ENCODE assay signal across 10 cellular contexts in genomic region chrX:120672389-120672788, GRCh38. TPM values are rescaled to one million over a fixed set of nuclear protein-coding genes. Genes with fewer than 3 reads are reported as not detected.
DNase-seq lines count a peak whose midpoint lies in the region; ATAC-seq and TF ChIP-seq lines count a peak whose summit lies in the region.
"Had no signal": no experiment of that assay in that cellular context is flagged by ENCODE, and none has a peak within 500 bp of the region (broad histone marks: within the 10 kb centered on the region; RNA-seq: fewer than 3 reads in every experiment).

No MANE protein-coding gene starts in this region.

- no peaks in the 10 kb centered on the region for H3K79me2 ChIP-seq in mesendoderm (ENCODE audit: control insufficient read depth, insufficient read depth, low read length)

- H3K36me3 ChIP-seq in heart right ventricle = no peaks in the 10 kb centered on the region
- no peaks in the 10 kb centered on the region for H3K36me3 ChIP-seq in skeletal muscle satellite cell (ENCODE audit: insufficient read depth, low read length)
- no peaks in the 10 kb centered on the region for H3K36me3 ChIP-seq in mesendoderm (ENCODE audit: control insufficient read depth, insufficient read depth, low read length)

- H3K18ac ChIP-seq in mesendoderm (ENCODE audit: low read length) = no peak overlapping the region

- no peak for TF ChIP-seq CTCF in heart right ventricle (IDR thresholded peaks at IDR 0.05)

- DNase-seq in GM04504 (ENCODE audit: low read depth) (peak; percentile 55), amniotic epithelial cell (ENCODE audit: low read depth) (peak; percentile 97), heart right ventricle (peak; percentile 22 to 36), mesendoderm (no peak), nucleus accumbens (lab: John Stamatoyannopoulos, UW) (no peak), NCI-H446 (lab: John Stamatoyannopoulos, UW) (no peak)
- no peak for DNase-seq in activated naive CD4-positive, alpha-beta T cell (lab: John Stamatoyannopoulos, UW)
- DNase-seq: activated naive CD8-positive, alpha-beta T cell treated with anti-CD3 and anti-CD28 coated beads for 36 hours; NCI-H524 had no signal

- H3K56ac ChIP-seq in mesendoderm (ENCODE audit: low read length) = no peak overlapping the region

- H3K27ac ChIP-seq in heart right ventricle (peak overlapping the region; percentile 17 to 73 (median 53)), mesendoderm (ENCODE audit: low read depth, low read length) (no peak overlapping the region)

- H2BK15ac ChIP-seq in mesendoderm (replicated peaks; ENCODE audit: low read depth) = no peak overlapping the region

- peak overlapping the region; percentile 80 for H3K9ac ChIP-seq in skeletal muscle satellite cell (ENCODE audit: low read depth, low read length)
- H3K9ac ChIP-seq in mesendoderm (ENCODE audit: low read length) = no peak overlapping the region

- intact Hi-C loops in heart right ventricle (cut with DNase I) = loop anchor here in 1 of 10 donors (2.0 kb wide), 1 partner anchor 112 kb away; the partner anchor contains the start of gene CUL4B

- ATAC-seq in heart right ventricle = peak in 7 of 8 donors; percentile 69 to 98 (median 92)

- H3K4ac ChIP-seq in mesendoderm (ENCODE audit: low read depth, low read length) = no peak overlapping the region

- no peaks in the 10 kb centered on the region for H3K79me1 ChIP-seq in mesendoderm (ENCODE audit: low read length)

- no peak overlapping the region for H2AK5ac ChIP-seq in mesendoderm (ENCODE audit: low read length)

- no peak overlapping the region for H4K5ac ChIP-seq in mesendoderm (ENCODE audit: low read length)

- no peak overlapping the region for H4K8ac ChIP-seq in mesendoderm (ENCODE audit: low read depth, low read length)

- H2BK120ac ChIP-seq in mesendoderm (ENCODE audit: low read depth, low read length) = no peak overlapping the region

- H3K23ac ChIP-seq in mesendoderm (ENCODE audit: low read length) = no peak overlapping the region

- H3K4me2 ChIP-seq in skeletal muscle satellite cell (ENCODE audit: low read length) (peak overlapping the region; percentile 16), mesendoderm (ENCODE audit: low read length) (no peak overlapping the region)

- H3K4me1 ChIP-seq in heart right ventricle = peaks cover 0 to 18% (median 5%) of the 10 kb centered on the region in 9 donors
- peaks cover 27% of the 10 kb centered on the region for H3K4me1 ChIP-seq in skeletal muscle satellite cell (ENCODE audit: control insufficient read depth, insufficient read depth, low read length)
- no peaks in the 10 kb centered on the region for H3K4me1 ChIP-seq in mesendoderm (ENCODE audit: control insufficient read depth, low read depth, low read length)

- H3K27me3 ChIP-seq in heart right ventricle (no peaks in the 10 kb centered on the region), skeletal muscle satellite cell (ENCODE audit: control insufficient read depth, insufficient read depth, low read length) (no peaks in the 10 kb centered on the region), mesendoderm (ENCODE audit: insufficient read depth, low read length, poor library complexity) (no peaks in the 10 kb centered on the region)

- no peaks in the 10 kb centered on the region for H3K9me3 ChIP-seq in heart right ventricle
- H3K9me3 ChIP-seq in skeletal muscle satellite cell (replicated peaks; ENCODE audit: low read length) = no peaks in the 10 kb centered on the region

- WGBS in heart right ventricle, 2 donors = 9 to 38% methylated on average over 3 of the region's 3 CpGs
- WGBS in mesendoderm (ENCODE audit: extremely low coverage, insufficient coverage, low lambda C conversion rate) = no CpG with 5 or more reads among the region's 3 CpGs

- H3K4me3 ChIP-seq in heart right ventricle (no peak overlapping the region), skeletal muscle satellite cell (ENCODE audit: low read length) (no peak overlapping the region), mesendoderm (ENCODE audit: low read length) (no peak overlapping the region)

- H2BK5ac ChIP-seq in mesendoderm (ENCODE audit: low read length) = no peak overlapping the region

RNA-seq across cellular contexts. Expression of gene C1GALT1C1, which starts 42.5 kb away (rescaled TPM):
- 10 to 100 TPM; 13.6 to 22.7 (median 17.2) TPM for total RNA-seq in heart right ventricle
- polyA plus RNA-seq in heart right ventricle = 10 to 100 TPM; 10.8 to 22.4 TPM
- total RNA-seq in skeletal muscle satellite cell (2012; rRNA removed) = 48.9 and 52.6 TPM in 2 replicates
- 10.7 TPM for polyA plus RNA-seq in mesendoderm (2013, experiment 1 of 2)
- 10.5 TPM for polyA plus RNA-seq in mesendoderm (2013, experiment 2 of 2)

Comparison
In these comparisons a context has a peak if more than half of its experiments do, and no peak if none do; other contexts are left out.
1. DNase-seq: peak in GM04504 (single experiment), amniotic epithelial cell (single experiment) and heart right ventricle (2 of 2); none in mesendoderm (single experiment), nucleus accumbens (0 of 56), activated naive CD4-positive, alpha-beta T cell (0 of 4) and NCI-H446 (0 of 2).